4 cellular contexts compared by ENCODE assay signal in genomic region chr17:19174422-19174821, GRCh38. TPM values are rescaled to one million over a fixed set of nuclear protein-coding genes. Genes with fewer than 3 reads are reported as not detected.
"Had no signal": no experiment of that assay in that cellular context is flagged by ENCODE, and none has a peak within 500 bp of the region (broad histone marks: within the 10 kb centered on the region; RNA-seq: fewer than 3 reads in every experiment).

No MANE protein-coding gene starts in this region.

RNA-seq across cellular contexts. Expression of gene GRAPL, which starts 47.0 kb away (rescaled TPM):
- total RNA-seq: astrocyte, body of pancreas, SJSA1 had no signal
- polyA plus RNA-seq: SK-N-SH had no signal
